ENCODE assay signal across 17 cellular contexts in genomic region chr11:86625544-86625943, GRCh38. TPM values are rescaled to one million over a fixed set of nuclear protein-coding genes. Genes with fewer than 3 reads are reported as not detected.
DNase-seq lines count a peak whose midpoint lies in the region; ATAC-seq and TF ChIP-seq lines count a peak whose summit lies in the region.
"Had no signal": no experiment of that assay in that cellular context is flagged by ENCODE, and none has a peak within 500 bp of the region (broad histone marks: within the 10 kb centered on the region; RNA-seq: fewer than 3 reads in every experiment).

No MANE protein-coding gene starts in this region.

- H3K9me3 ChIP-seq in adrenal gland (replicated peaks in 1 of 3) = no peaks in the 10 kb centered on the region
- H3K9me3 ChIP-seq: upper lobe of left lung had no signal

- no peak for DNase-seq in activated naive CD4-positive, alpha-beta T cell treated with anti-CD3 and anti-CD28 coated beads, Interleukin-2, amount 50 U/mL, for 72 hours (ENCODE audit: low spot score in 2 of 2)
- no peak for DNase-seq in activated naive CD4-positive, alpha-beta T cell (lab: John Stamatoyannopoulos, UW)
- DNase-seq in adrenal gland (peak in 4 of 7 donors; percentile 41 to 67 (median 55)), GM23338 (ENCODE audit: low spot score) (no peak), Right ventricle myocardium superior (no peak)
- no peak for DNase-seq in stimulated activated CD8-positive, alpha-beta memory T cell treated with anti-CD3 and anti-CD28 coated beads, Interleukin-4, amount 100 ng/mL, for 48 hours
- DNase-seq: activated CD4-positive, CD25-positive, alpha-beta regulatory T cell treated with anti-CD3 and anti-CD28 coated beads, Interleukin-2, amount 50 U/mL, for 72 hours; NCI-H1417; SHP77; T-helper 2 cell; upper lobe of left lung had no signal

- TF ChIP-seq CTCF in adrenal gland (IDR thresholded peaks at IDR 0.05) (no peak), GM23338 (conservative IDR thresholded peaks at IDR 0.05; ENCODE audit: low read depth in 2 of 2) (no peak)

- H3K4me1 ChIP-seq in adrenal gland (replicated peaks in 1 of 2) = peaks cover 12 to 36% of the 10 kb centered on the region in 2 donors
- H3K4me1 ChIP-seq in GM23338 (ENCODE audit: insufficient read depth) = no peaks in the 10 kb centered on the region

- no peak for TF ChIP-seq POLR2A in adrenal gland (IDR thresholded peaks at IDR 0.05)

- H3K27ac ChIP-seq in adrenal gland (no peak overlapping the region), GM23338 (ENCODE audit: low read depth) (no peak overlapping the region)
- H3K27ac ChIP-seq: A549, HL-60, KMS-11, upper lobe of left lung had no signal

- H3K27me3 ChIP-seq in adrenal gland (no peaks in the 10 kb centered on the region), GM23338 (ENCODE audit: insufficient read depth) (no peaks in the 10 kb centered on the region)
- H3K27me3 ChIP-seq: upper lobe of left lung had no signal

- no peak overlapping the region for H3K4me2 ChIP-seq in GM23338
- H3K4me2 ChIP-seq: A549, KMS-11 had no signal

- WGBS in adrenal gland, 4 donors = 58 to 76% (median 73%) methylated on average over 2 of the region's 2 CpGs

- ATAC-seq in activated naive CD4-positive, alpha-beta T cell treated with anti-CD3 and anti-CD28 coated beads, Interleukin-2, amount 50 U/mL, for 72 hours = peak; percentile 33 to 68
- ATAC-seq in HG02840 (IDR thresholded peaks at IDR 0.05; ENCODE audit: low FRiP score, unreplicated experiment) (peak; percentile 66), GM23338 (no peak), HG03097 (IDR thresholded peaks at IDR 0.05; ENCODE audit: low FRiP score, unreplicated experiment) (no peak), Right ventricle myocardium superior (ENCODE audit: poor library complexity) (no peak)
- ATAC-seq: A549 had no signal

- no peak overlapping the region for H3K4me3 ChIP-seq in adrenal gland
- no peak overlapping the region for H3K4me3 ChIP-seq in GM23338
- H3K4me3 ChIP-seq: A549, upper lobe of left lung had no signal

- H3K36me3 ChIP-seq in adrenal gland (replicated peaks in 1 of 2) (no peaks in the 10 kb centered on the region), GM23338 (ENCODE audit: insufficient read depth) (no peaks in the 10 kb centered on the region)
- H3K36me3 ChIP-seq: upper lobe of left lung had no signal

- no peaks in the 10 kb centered on the region for H3K27me3 Mint-ChIP-seq in GM23338 (ENCODE audit: insufficient read depth, low read depth, poor library complexity)

- H3K27ac Mint-ChIP-seq in activated naive CD4-positive, alpha-beta T cell treated with anti-CD3 and anti-CD28 coated beads, Interleukin-2, amount 50 U/mL, for 72 hours = no peak overlapping the region
- H3K27ac Mint-ChIP-seq in GM23338 = no peak overlapping the region
- H3K27ac Mint-ChIP-seq: CD14-positive monocyte had no signal

- H3K36me3 Mint-ChIP-seq in activated naive CD4-positive, alpha-beta T cell treated with anti-CD3 and anti-CD28 coated beads, Interleukin-2, amount 50 U/mL, for 72 hours = peaks cover 10 to 24% of the 10 kb centered on the region in 2 donors
- H3K36me3 Mint-ChIP-seq in GM23338 (ENCODE audit: low read depth) = no peaks in the 10 kb centered on the region
- H3K36me3 Mint-ChIP-seq: CD14-positive monocyte had no signal

- no peak overlapping the region for H3K4me3 Mint-ChIP-seq in GM23338
- H3K4me3 Mint-ChIP-seq: CD14-positive monocyte had no signal

- peaks cover 10% of the 10 kb centered on the region for H3K4me1 Mint-ChIP-seq in GM23338

- H2AFZ ChIP-seq in GM23338 = no peak overlapping the region

- H4K20me1 ChIP-seq in GM23338 (replicated peaks; ENCODE audit: insufficient read depth) = no peaks in the 10 kb centered on the region

- peaks cover 0 to 5% of the 10 kb centered on the region in 2 donors for H3K9me3 Mint-ChIP-seq in activated naive CD4-positive, alpha-beta T cell treated with anti-CD3 and anti-CD28 coated beads, Interleukin-2, amount 50 U/mL, for 72 hours
- no peaks in the 10 kb centered on the region for H3K9me3 Mint-ChIP-seq in GM23338

- no peaks in the 10 kb centered on the region for H3F3A ChIP-seq in GM23338 (replicated peaks; ENCODE audit: low read depth)

- intact Hi-C loops in adrenal gland (cut with DNase I) (no loop called here), Right ventricle myocardium superior (cut with DNase I) (loop anchor here (10.0 kb wide), 1 partner anchor 179 kb away; the partner anchor contains the start of gene PRSS23)

- no peaks in the 10 kb centered on the region for H3K9me2 ChIP-seq in GM23338 (ENCODE audit: insufficient read depth)

- H3K79me2 ChIP-seq in GM23338 (replicated peaks; ENCODE audit: insufficient read depth) = no peaks in the 10 kb centered on the region

TF ChIP-seq in GM23338, 12 proteins besides CTCF, POLR2A, EP300 and RAD21 (continues in another document):
- no peak for TF ChIP-seq POLR2AphosphoS5 (IDR thresholded peaks at IDR 0.05; ENCODE audit: low read depth)
- no peak for TF ChIP-seq CREB1 (CRISPR knock-in tag; IDR thresholded peaks at IDR 0.05; ENCODE audit: low read depth)
- TF ChIP-seq, protein P1, sequence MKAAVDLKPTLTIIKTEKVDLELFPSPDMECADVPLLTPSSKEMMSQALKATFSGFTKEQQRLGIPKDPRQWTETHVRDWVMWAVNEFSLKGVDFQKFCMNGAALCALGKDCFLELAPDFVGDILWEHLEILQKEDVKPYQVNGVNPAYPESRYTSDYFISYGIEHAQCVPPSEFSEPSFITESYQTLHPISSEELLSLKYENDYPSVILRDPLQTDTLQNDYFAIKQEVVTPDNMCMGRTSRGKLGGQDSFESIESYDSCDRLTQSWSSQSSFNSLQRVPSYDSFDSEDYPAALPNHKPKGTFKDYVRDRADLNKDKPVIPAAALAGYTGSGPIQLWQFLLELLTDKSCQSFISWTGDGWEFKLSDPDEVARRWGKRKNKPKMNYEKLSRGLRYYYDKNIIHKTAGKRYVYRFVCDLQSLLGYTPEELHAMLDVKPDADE (IDR thresholded peaks at IDR 0.05) = no peak
- TF ChIP-seq EZH2phosphoT487 (IDR thresholded peaks at IDR 0.05; ENCODE audit: unreplicated experiment) = no peak
- no peak for TF ChIP-seq ZNF331 (CRISPR knock-in tag; IDR thresholded peaks at IDR 0.05; ENCODE audit: low read depth)
- no peak for TF ChIP-seq STAT1 (IDR thresholded peaks at IDR 0.05; ENCODE audit: unreplicated experiment)
- TF ChIP-seq NANOG (IDR thresholded peaks at IDR 0.05; ENCODE audit: borderline replicate concordance) = no peak

RNA-seq across cellular contexts. Expression of gene ME3, which starts 46.9 kb away (rescaled TPM):
- 10 to 100 TPM in 1 of 2 donors, 1 to 10 TPM in 1; 5.5 to 16.2 TPM for total RNA-seq in activated naive CD4-positive, alpha-beta T cell treated with anti-CD3 and anti-CD28 coated beads, Interleukin-2, amount 50 U/mL, for 72 hours
- total RNA-seq in adrenal gland (10 to 100 TPM; 18.6 to 64.4 (median 44.5) TPM), Right ventricle myocardium superior (30.4 TPM)
- polyA plus RNA-seq in adrenal gland (100 to 1,000 TPM in 1 of 3 donors, 10 to 100 TPM in 2; 13.9 to 128 (median 78.6) TPM), GM23338 (2016; fragmentation: Nextera tagmentation; extraction: Ambion mirVana) (1.0 and 1.3 TPM in 2 replicates)
- 3.8 and 4.0 TPM in 2 replicates for total RNA-seq in GM23338 (2014; rRNA removed; shearing (Covaris generic))

Comparison
In these comparisons a context has a peak if more than half of its experiments do, and no peak if none do; other contexts are left out.
1. ATAC-seq: peak in activated naive CD4-positive, alpha-beta T cell treated with anti-CD3 and anti-CD28 coated beads, Interleukin-2, amount 50 U/mL, for 72 hours (2 of 2) and HG02840 (single experiment); none in GM23338 (single experiment), HG03097 (single experiment) and Right ventricle myocardium superior (single experiment).
2. DNase-seq: peak in adrenal gland (4 of 7); none in activated naive CD4-positive, alpha-beta T cell treated with anti-CD3 and anti-CD28 coated beads, Interleukin-2, amount 50 U/mL, for 72 hours (0 of 2), activated naive CD4-positive, alpha-beta T cell (0 of 4), GM23338 (single experiment), stimulated activated CD8-positive, alpha-beta memory T cell treated with anti-CD3 and anti-CD28 coated beads, Interleukin-4, amount 100 ng/mL, for 48 hours (single experiment) and Right ventricle myocardium superior (single experiment).